In the genomic region with DNA sequence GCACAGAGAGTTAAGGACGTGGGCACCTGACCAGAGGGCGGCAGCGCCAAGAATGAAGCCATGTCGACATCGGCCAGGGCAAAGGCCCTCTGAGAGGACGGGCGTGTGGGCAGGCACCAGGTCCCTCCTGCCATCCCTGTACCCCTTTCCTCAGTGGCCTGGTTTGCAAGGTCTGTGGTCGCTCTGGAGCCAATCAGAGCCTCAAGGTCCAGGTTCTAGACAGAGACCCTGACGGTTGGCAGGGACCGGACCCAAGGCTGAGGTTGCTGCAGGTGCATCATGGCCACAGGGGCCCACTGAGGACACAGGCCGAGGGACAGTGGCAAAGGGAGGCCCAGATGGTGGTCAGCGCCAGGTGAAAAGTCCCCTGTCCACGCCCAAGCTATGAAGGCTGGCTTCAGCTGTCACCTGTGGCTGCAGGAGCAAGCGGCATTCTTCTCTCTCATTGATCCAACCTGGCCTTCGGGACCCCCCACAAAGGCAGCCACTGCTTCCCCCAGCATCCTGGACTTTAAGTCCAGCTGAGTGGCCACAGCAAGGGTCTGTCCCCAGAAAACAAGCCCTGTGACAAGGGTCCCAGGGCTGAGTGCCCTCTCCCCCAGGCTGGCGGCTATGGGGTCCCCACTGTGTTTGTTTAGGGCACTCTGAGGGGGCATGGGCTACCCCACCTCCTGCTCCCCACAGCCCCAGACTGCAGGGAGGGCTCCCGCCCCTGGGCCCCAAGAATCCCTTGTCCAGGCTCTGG, we compare ENCODE assay signal across 23 cellular contexts. TPM values are rescaled to one million over a fixed set of nuclear protein-coding genes. Genes with fewer than 3 reads are reported as not detected.
A peak's percentile ranks its signal among the peaks of the same experiment; 100 is the strongest.
DNase-seq lines count a peak whose midpoint lies in the region; ATAC-seq and TF ChIP-seq lines count a peak whose summit lies in the region.
"Had no signal": no experiment of that assay in that cellular context is flagged by ENCODE, and none has a peak within 500 bp of the region (broad histone marks: within the 10 kb centered on the region; RNA-seq: fewer than 3 reads in every experiment).

No MANE protein-coding gene starts in this region.

- DNase-seq in RWPE1 (ENCODE audit: low spot score), result no peak
- peak; percentile 75 for DNase-seq in chondrocyte (ENCODE audit: low spot score)
- DNase-seq in neural progenitor cell (ENCODE audit: low spot score), result no peak
- DNase-seq in T-helper 9 cell, result no peak
- DNase-seq in SW 1271 (lab: John Stamatoyannopoulos, UW), result no peak
- DNase-seq: activated CD4-positive, alpha-beta T cell treated with anti-CD3 and anti-CD28 coated beads, Interleukin-2, amount 10 ng/mL, durations not matched to agents 24 days and 14 days; activated gamma-delta T cell treated with Interleukin-2 at 50 U/mL for 16 hours; activated naive CD8-positive, alpha-beta T cell treated with anti-CD3 and anti-CD28 coated beads, Interleukin-2, amount 50 U/mL, for 24 hours; activated T-cell treated with anti-CD3 and anti-CD28 coated beads, Interleukin-2, amount 50 U/mL, for 24 hours; Calu3; cerebellar nuclear complex; DMS79 treated with DMSO at 0.1 percent for 48 hours; GF-D8; NCI-H1417; NCI-H2029 treated with DMSO at 0.1 percent for 48 hours; NCI-H526; nephron progenitor cell had no signal

- peaks cover 19% of the 10 kb centered on the region for H3F3A ChIP-seq in neural progenitor cell (ENCODE audit: low read depth)

- H3K27me3 Mint-ChIP-seq in chondrocyte (ENCODE audit: low read depth), result no peaks in the 10 kb centered on the region
- H3K27me3 Mint-ChIP-seq in neural progenitor cell (ENCODE audit: insufficient read depth, low read depth), result peaks cover 4% of the 10 kb centered on the region
- H3K27me3 Mint-ChIP-seq: activated CD4-positive, alpha-beta T cell treated with anti-CD3 and anti-CD28 coated beads, Interleukin-2, amount 10 ng/mL, durations not matched to agents 24 days and 14 days; activated naive CD8-positive, alpha-beta T cell treated with anti-CD3 and anti-CD28 coated beads, Interleukin-2, amount 50 U/mL, for 24 hours; activated T-cell treated with anti-CD3 and anti-CD28 coated beads, Interleukin-2, amount 50 U/mL, for 24 hours had no signal

- H3K4me1 Mint-ChIP-seq in chondrocyte (ENCODE audit: low read depth) (peaks cover 7% of the 10 kb centered on the region), neural progenitor cell (peaks cover 64% of the 10 kb centered on the region)
- H3K4me1 Mint-ChIP-seq: activated CD4-positive, alpha-beta T cell treated with anti-CD3 and anti-CD28 coated beads, Interleukin-2, amount 10 ng/mL, durations not matched to agents 24 days and 14 days had no signal

- no peak for ATAC-seq in HG03469 (IDR thresholded peaks at IDR 0.05; ENCODE audit: unreplicated experiment)
- ATAC-seq: activated naive CD8-positive, alpha-beta T cell treated with anti-CD3 and anti-CD28 coated beads, Interleukin-2, amount 50 U/mL, for 24 hours had no signal

- H3K4me3 Mint-ChIP-seq in chondrocyte (ENCODE audit: unreplicated experiment), result no peak overlapping the region
- H3K4me3 Mint-ChIP-seq in neural progenitor cell, result no peak overlapping the region
- H3K4me3 Mint-ChIP-seq: activated CD4-positive, alpha-beta T cell treated with anti-CD3 and anti-CD28 coated beads, Interleukin-2, amount 10 ng/mL, durations not matched to agents 24 days and 14 days; activated naive CD8-positive, alpha-beta T cell treated with anti-CD3 and anti-CD28 coated beads, Interleukin-2, amount 50 U/mL, for 24 hours; activated T-cell treated with anti-CD3 and anti-CD28 coated beads, Interleukin-2, amount 50 U/mL, for 24 hours; nephron progenitor cell had no signal

- POLR2A ChIA-PET in RWPE1 (lab: Yijun Ruan, JAX; ENCODE audit: low non-redundant PET), result no interaction called here

- peaks cover 7% of the 10 kb centered on the region for H3K36me3 Mint-ChIP-seq in chondrocyte (ENCODE audit: low read depth)
- H3K36me3 Mint-ChIP-seq in neural progenitor cell, result peaks cover 4% of the 10 kb centered on the region

- H3K4me1 ChIP-seq in neural progenitor cell, result peaks cover 37% of the 10 kb centered on the region
- H3K4me1 ChIP-seq: parathyroid adenoma had no signal

- H3K27me3 ChIP-seq in neural progenitor cell, result no peaks in the 10 kb centered on the region
- H3K27me3 ChIP-seq: dorsolateral prefrontal cortex, upper lobe of left lung had no signal

- peaks cover 88% of the 10 kb centered on the region for H3K79me2 ChIP-seq in neural progenitor cell (ENCODE audit: low read depth)
- H3K79me2 ChIP-seq: parathyroid adenoma had no signal

- no peak overlapping the region for H3K4me3 ChIP-seq in neural progenitor cell
- H3K4me3 ChIP-seq: dorsolateral prefrontal cortex, upper lobe of left lung had no signal

- no peak overlapping the region for H2AFZ ChIP-seq in neural progenitor cell (replicated peaks)
- H2AFZ ChIP-seq: parathyroid adenoma had no signal

- H3K27ac Mint-ChIP-seq in chondrocyte (ENCODE audit: unreplicated experiment) (no peak overlapping the region), neural progenitor cell (no peak overlapping the region)
- H3K27ac Mint-ChIP-seq: activated CD4-positive, alpha-beta T cell treated with anti-CD3 and anti-CD28 coated beads, Interleukin-2, amount 10 ng/mL, durations not matched to agents 24 days and 14 days; activated naive CD8-positive, alpha-beta T cell treated with anti-CD3 and anti-CD28 coated beads, Interleukin-2, amount 50 U/mL, for 24 hours; activated T-cell treated with anti-CD3 and anti-CD28 coated beads, Interleukin-2, amount 50 U/mL, for 24 hours; nephron progenitor cell had no signal

- CTCF ChIA-PET in RWPE1 (lab: Yijun Ruan, JAX), result interaction anchor here (1.4 to 1.8 kb wide), 2 partner anchors 51 to 69 kb away, joined by 3 to 10 read pairs; no protein-coding TSS in a partner anchor

- H3K36me3 ChIP-seq in neural progenitor cell, result no peaks in the 10 kb centered on the region

- H3K9me3 Mint-ChIP-seq in chondrocyte (ENCODE audit: low read depth) (no peaks in the 10 kb centered on the region), neural progenitor cell (no peaks in the 10 kb centered on the region)
- H3K9me3 Mint-ChIP-seq: activated CD4-positive, alpha-beta T cell treated with anti-CD3 and anti-CD28 coated beads, Interleukin-2, amount 10 ng/mL, durations not matched to agents 24 days and 14 days; activated naive CD8-positive, alpha-beta T cell treated with anti-CD3 and anti-CD28 coated beads, Interleukin-2, amount 50 U/mL, for 24 hours; activated T-cell treated with anti-CD3 and anti-CD28 coated beads, Interleukin-2, amount 50 U/mL, for 24 hours; nephron progenitor cell had no signal

- TF ChIP-seq CTCF in RWPE1 (conservative IDR thresholded peaks at IDR 0.05; ENCODE audit: low read depth), result no peak
- TF ChIP-seq CTCF in chondrocyte (IDR thresholded peaks at IDR 0.05), result no peak
- TF ChIP-seq CTCF in neural progenitor cell (IDR thresholded peaks at IDR 0.05), result no peak

- peaks cover 91% of the 10 kb centered on the region for H4K20me1 ChIP-seq in neural progenitor cell (ENCODE audit: low read depth)

- peak overlapping the region; percentile 54 for H3K4me2 ChIP-seq in neural progenitor cell
- H3K4me2 ChIP-seq: KMS-11 had no signal

- no peaks in the 10 kb centered on the region for H3K9me3 ChIP-seq in neural progenitor cell (ENCODE audit: low read depth)
- H3K9me3 ChIP-seq: upper lobe of left lung had no signal

- H3K9ac ChIP-seq in neural progenitor cell, result no peak overlapping the region
- H3K9ac ChIP-seq: KMS-11, parathyroid adenoma had no signal

- H3K27ac ChIP-seq in RWPE1 (peak overlapping the region; percentile 95), neural progenitor cell (peak overlapping the region; percentile 53), temporal lobe (ENCODE audit: low read depth, low read length) (peak overlapping the region; percentile 5)
- H3K27ac ChIP-seq: KMS-11, parathyroid adenoma, upper lobe of left lung had no signal

RNA-seq across cellular contexts. Expression of gene VAV2, which starts 48.9 kb away (rescaled TPM):
- total RNA-seq in chondrocyte (17.7 to 34.2 TPM (median 19.3 TPM) in 3 replicates), neural progenitor cell (ENCODE audit: low replicate concordance) (12.9 and 19.0 TPM in 2 replicates), temporal lobe (39.1 TPM)

Comparison
In these comparisons a context has a peak if more than half of its experiments do, and no peak if none do; other contexts are left out.
1. H3K27ac ChIP-seq: peak in every context shown above with its lines; median percentile 95 in RWPE1; 53 in neural progenitor cell; 5 in temporal lobe.